Comparison of ENCODE assay signal across 22 cellular contexts in genomic region chr7:80665526-80665925, GRCh38. TPM values are rescaled to one million over a fixed set of nuclear protein-coding genes. Genes with fewer than 3 reads are reported as not detected.
DNase-seq lines count a peak whose midpoint lies in the region; TF ChIP-seq lines count a peak whose summit lies in the region.
"Had no signal": no experiment of that assay in that cellular context is flagged by ENCODE, and none has a peak within 500 bp of the region (broad histone marks: within the 10 kb centered on the region; RNA-seq: fewer than 3 reads in every experiment).

No MANE protein-coding gene starts in this region.

- H3K27me3 ChIP-seq in mammary epithelial cell (ENCODE audit: insufficient read depth, low read length) (no peaks in the 10 kb centered on the region), osteoblast (ENCODE audit: insufficient read depth, low read length) (no peaks in the 10 kb centered on the region)

- H3K27me3 Mint-ChIP-seq in mesothelial cell of epicardium (ENCODE audit: low read depth) (no peaks in the 10 kb centered on the region), chondrocyte (ENCODE audit: low read depth) (no peaks in the 10 kb centered on the region)
- H3K27me3 Mint-ChIP-seq: CD8-positive, alpha-beta memory T cell had no signal

- no TSS peak for BruUV-seq in mammary epithelial cell (replicated peaks; lab: Mats Ljungman, UMichigan)

- H3K36me3 ChIP-seq in mammary epithelial cell (ENCODE audit: insufficient read depth, low read length) (no peaks in the 10 kb centered on the region), osteoblast (ENCODE audit: insufficient read depth, low read length) (no peaks in the 10 kb centered on the region)

- H3K4me1 ChIP-seq in mammary epithelial cell (ENCODE audit: insufficient read depth, low read length) (peaks cover 13% of the 10 kb centered on the region), osteoblast (ENCODE audit: insufficient read depth, low read length) (no peaks in the 10 kb centered on the region)

- DNase-seq in DMS 273 treated with DMSO at 0.1 percent for 48 hours (lab: John Stamatoyannopoulos, UW) (peak; percentile 29), NCI-H1105 treated with DMSO at 0.1 percent for 48 hours (lab: John Stamatoyannopoulos, UW) (peak; percentile 69), mammary epithelial cell (peak; percentile 54), osteoblast (ENCODE audit: insufficient read length, low spot score, missing footprints) (no peak), mesothelial cell of epicardium (ENCODE audit: low spot score in 2 of 2, unreplicated experiment in 2 of 2) (no peak), NCI-H82 (lab: John Stamatoyannopoulos, UW) (no peak), chondrocyte (ENCODE audit: low spot score) (no peak)
- DNase-seq: ACHN; C1 segment of cervical spinal cord; CD8-positive, alpha-beta memory T cell; DND-41; H9; KG1; NCI-H1436; NCI-H1930; NCI-H446 treated with DMSO at 0.1 percent for 48 hours; NCI-H748 treated with DMSO at 0.1 percent for 48 hours; OCI-M1; RPMI8226; SIG-M5 had no signal

- peak overlapping the region; percentile 69 for H3K4me2 ChIP-seq in mammary epithelial cell (ENCODE audit: insufficient read depth, low read depth, low read length)
- no peak overlapping the region for H3K4me2 ChIP-seq in osteoblast (ENCODE audit: insufficient read depth, low read length)

- peak overlapping the region in 1 of 3 experiments; percentile 8 for H3K4me3 ChIP-seq in mammary epithelial cell (replicated peaks in 1 of 3; ENCODE audit: insufficient read depth in 1 of 3, low read depth in 2 of 3, low read length in 3 of 3)
- no peak overlapping the region for H3K4me3 ChIP-seq in osteoblast (ENCODE audit: insufficient read depth, low read length)

- in situ Hi-C loops in mammary epithelial cell (cut with MboI; ENCODE audit: low sequenced_read_pairs in 2 of 2): loop anchor here (10.0 to 25.0 kb wide), 2 partner anchors 241 to 578 kb away; no protein-coding TSS in a partner anchor

- 25% methylated on average over 2 of the region's 2 CpGs for WGBS in mammary epithelial cell (ENCODE audit: low coverage, missing lambda C conversion rate)

- H3K36me3 Mint-ChIP-seq in mesothelial cell of epicardium (no peaks in the 10 kb centered on the region), chondrocyte (ENCODE audit: low read depth) (no peaks in the 10 kb centered on the region)
- H3K36me3 Mint-ChIP-seq: CD8-positive, alpha-beta memory T cell had no signal

- H3K27ac ChIP-seq in mammary epithelial cell (ENCODE audit: insufficient read depth, low read depth, low read length) (no peak overlapping the region), osteoblast (ENCODE audit: low read depth, low read length) (no peak overlapping the region)

- H3K9me3 Mint-ChIP-seq in mesothelial cell of epicardium (no peaks in the 10 kb centered on the region), chondrocyte (ENCODE audit: low read depth) (no peaks in the 10 kb centered on the region)
- H3K9me3 Mint-ChIP-seq: H9 had no signal

- H3K4me3 Mint-ChIP-seq in mesothelial cell of epicardium (no peak overlapping the region), chondrocyte (ENCODE audit: unreplicated experiment) (no peak overlapping the region)
- H3K4me3 Mint-ChIP-seq: CD8-positive, alpha-beta memory T cell; H9 had no signal

- no peaks in the 10 kb centered on the region for H3K79me2 ChIP-seq in mammary epithelial cell (ENCODE audit: insufficient read depth, low read length)
- H3K79me2 ChIP-seq in osteoblast (ENCODE audit: insufficient read depth, low read length): no peaks in the 10 kb centered on the region

- no peak overlapping the region for H3K9ac ChIP-seq in mammary epithelial cell (ENCODE audit: insufficient read depth, low read length)

- no peaks in the 10 kb centered on the region for H4K20me1 ChIP-seq in mammary epithelial cell (ENCODE audit: insufficient read depth, low read length)
- H4K20me1 ChIP-seq in osteoblast (ENCODE audit: insufficient read depth, low read length): no peaks in the 10 kb centered on the region

- H2AFZ ChIP-seq in mammary epithelial cell (ENCODE audit: low read depth, low read length) (no peak overlapping the region), osteoblast (ENCODE audit: low read length) (peak overlapping the region; percentile 20)

- H3K27ac Mint-ChIP-seq in mesothelial cell of epicardium (no peak overlapping the region), chondrocyte (ENCODE audit: unreplicated experiment) (no peak overlapping the region)
- H3K27ac Mint-ChIP-seq: CD8-positive, alpha-beta memory T cell; H9 had no signal

- intact Hi-C loops in mammary epithelial cell (cut with micrococcal nuclease): loop anchor here (10.0 kb wide), 1 partner anchor 601 kb away; no protein-coding TSS in a partner anchor

- dilution Hi-C loops in mammary epithelial cell (cut with HindIII; ENCODE audit: low sequenced_read_pairs): no loop called here

- CTCF ChIA-PET in mammary epithelial cell (lab: Charles Lee; ENCODE audit: low non-redundant PET): no interaction called here

- H3K9me3 ChIP-seq in mammary epithelial cell (replicated peaks; ENCODE audit: insufficient read depth, low read length) (no peaks in the 10 kb centered on the region), osteoblast (ENCODE audit: low read depth, low read length) (no peaks in the 10 kb centered on the region)

- H3K4me1 Mint-ChIP-seq in mesothelial cell of epicardium (peaks cover 4% of the 10 kb centered on the region), chondrocyte (ENCODE audit: low read depth) (no peaks in the 10 kb centered on the region)
- H3K4me1 Mint-ChIP-seq: CD8-positive, alpha-beta memory T cell; H9 had no signal

- TF ChIP-seq CTCF in mammary epithelial cell (conservative IDR thresholded peaks at IDR 0.05 in 1 of 2, IDR thresholded peaks at IDR 0.05 in 1 of 2; ENCODE audit: extremely low read depth in 1 of 2, insufficient read depth in 1 of 2, low read depth in 1 of 2, low read length in 2 of 2): no peak
- no peak for TF ChIP-seq CTCF in osteoblast (IDR thresholded peaks at IDR 0.05; ENCODE audit: extremely low read depth, low read depth, low read length)
- TF ChIP-seq CTCF in mesothelial cell of epicardium (IDR thresholded peaks at IDR 0.05; ENCODE audit: unreplicated experiment): no peak
- no peak for TF ChIP-seq CTCF in chondrocyte (IDR thresholded peaks at IDR 0.05)

RNA-seq across cellular contexts. Expression of gene CD36, which starts 27.1 kb away (rescaled TPM):
- under 1 TPM in 1 of 2 donors, not detected in 1; 0.50 TPM for total RNA-seq in mammary epithelial cell
- polyA plus RNA-seq in mammary epithelial cell: 0.10 TPM
- 0.10 TPM for polyA minus RNA-seq in mammary epithelial cell
- 22.8 and 39.8 TPM in 2 replicates for total RNA-seq in osteoblast
- 0.34 to 1.1 TPM (median 0.44 TPM) in 3 replicates for total RNA-seq in mesothelial cell of epicardium
- total RNA-seq in chondrocyte: 0.39 to 0.95 TPM (median 0.72 TPM) in 3 replicates
- total RNA-seq: G401, HT-29 had no signal
- polyA plus RNA-seq: CD8-positive, alpha-beta memory T cell had no signal

Comparison
In these comparisons a context has a peak if more than half of its experiments do, and no peak if none do; other contexts are left out.
1. DNase-seq: peak in DMS 273 treated with DMSO at 0.1 percent for 48 hours (single experiment), NCI-H1105 treated with DMSO at 0.1 percent for 48 hours (single experiment) and mammary epithelial cell (single experiment); none in osteoblast (single experiment), mesothelial cell of epicardium (0 of 2), NCI-H82 (single experiment) and chondrocyte (single experiment).
2. RNA of gene CD36, which starts 27.1 kb away (total RNA-seq): 22.8 to 39.8 TPM in osteoblast; 0.39 to 0.95 TPM in chondrocyte, 0.50 TPM in mammary epithelial cell and 0.34 to 1.1 TPM in mesothelial cell of epicardium; every median in the first group is over 10 times any median in the second.